Comparison of ENCODE assay signal across 10 cellular contexts in genomic region chr9:86093788-86094555, GRCh38. TPM values are rescaled to one million over a fixed set of nuclear protein-coding genes. Genes with fewer than 3 reads are reported as not detected.
DNase-seq lines count a peak whose midpoint lies in the region; ATAC-seq and TF ChIP-seq lines count a peak whose summit lies in the region.
"Had no signal": no experiment of that assay in that cellular context is flagged by ENCODE, and none has a peak within 500 bp of the region (broad histone marks: within the 10 kb centered on the region; RNA-seq: fewer than 3 reads in every experiment).

No MANE protein-coding gene starts in this region.

- peaks cover 20% of the 10 kb centered on the region for H3K4me1 ChIP-seq in hepatocyte (ENCODE audit: insufficient read depth)
- peaks cover 24% of the 10 kb centered on the region for H3K4me1 ChIP-seq in MM.1S (ENCODE audit: low read length)

- H4K20me1 ChIP-seq in hepatocyte (ENCODE audit: insufficient read depth, poor library complexity, severe bottlenecking), result no peaks in the 10 kb centered on the region
- no peaks in the 10 kb centered on the region for H4K20me1 ChIP-seq in MM.1S (ENCODE audit: insufficient read depth, low read length)

- peak overlapping the region; percentile 87 for H3K27ac ChIP-seq in hepatocyte
- no peak overlapping the region for H3K27ac ChIP-seq in MM.1S (ENCODE audit: low read length)
- H3K27ac ChIP-seq: SK-N-MC had no signal

- H3K27me3 ChIP-seq in hepatocyte (no peaks in the 10 kb centered on the region), MM.1S (replicated peaks; ENCODE audit: insufficient read depth, low read length) (no peaks in the 10 kb centered on the region)

- H2AFZ ChIP-seq in hepatocyte (no peak overlapping the region), MM.1S (ENCODE audit: low read length) (no peak overlapping the region)

- DNase-seq in Right ventricle myocardium superior, result no peak
- DNase-seq in cardiac septum (ENCODE audit: low spot score), result no peak
- DNase-seq in NCI-H774 (lab: John Stamatoyannopoulos, UW), result peak; percentile 31
- DNase-seq in hepatocyte (ENCODE audit: low spot score), result peak; percentile 89
- DNase-seq in MM.1S, result no peak
- DNase-seq in activated CD4-positive, alpha-beta T cell treated with anti-CD3 and anti-CD28 coated beads, Interleukin-2, amount 50 U/mL, for 48 hours, result no peak
- DNase-seq in GM19240 (ENCODE audit: insufficient read length, low spot score), result no peak
- DNase-seq: activated naive CD8-positive, alpha-beta T cell treated with anti-CD3 and anti-CD28 coated beads, Interleukin-2, amount 10 ng/mL, durations not matched to agents 7 days and 5 days had no signal

- no peaks in the 10 kb centered on the region; the same call in 1 of the 2 replicates for H3F3A ChIP-seq in MM.1S (ENCODE audit: insufficient read depth, low read length)

- no peak for TF ChIP-seq CTCF in hepatocyte (IDR thresholded peaks at IDR 0.05; ENCODE audit: poor library complexity)
- no peak for TF ChIP-seq CTCF in MM.1S (IDR thresholded peaks at IDR 0.05; ENCODE audit: low read length)

- WGBS in hepatocyte (ENCODE audit: low lambda C conversion rate, missing lambda C conversion rate), result 62% methylated on average over 8 of the region's 8 CpGs

- H3K79me2 ChIP-seq in hepatocyte (peaks cover 85% of the 10 kb centered on the region), MM.1S (ENCODE audit: low read length) (peaks cover 46% of the 10 kb centered on the region)

- ATAC-seq in Right ventricle myocardium superior (ENCODE audit: poor library complexity) (peak; percentile 31), GM21717 (IDR thresholded peaks at IDR 0.05; ENCODE audit: unreplicated experiment) (no peak)

- intact Hi-C loops in Right ventricle myocardium superior (cut with DNase I) (no loop called here), cardiac septum (cut with DNase I) (no loop called here)

- peak overlapping the region; percentile 65 for H3K4me2 ChIP-seq in hepatocyte
- no peak overlapping the region for H3K4me2 ChIP-seq in MM.1S (ENCODE audit: low read depth, low read length)

- H3K9me3 ChIP-seq in hepatocyte (ENCODE audit: low read depth) (no peaks in the 10 kb centered on the region), MM.1S (replicated peaks; ENCODE audit: insufficient read depth, low read length) (no peaks in the 10 kb centered on the region)

- no peak overlapping the region for H3K4me3 ChIP-seq in hepatocyte
- no peak overlapping the region for H3K4me3 ChIP-seq in MM.1S (ENCODE audit: low read length)
- H3K4me3 ChIP-seq: SK-N-MC had no signal

- H3K9me2 ChIP-seq in hepatocyte (replicated peaks; ENCODE audit: insufficient read depth) (no peaks in the 10 kb centered on the region), MM.1S (replicated peaks; ENCODE audit: insufficient read depth, low read length) (no peaks in the 10 kb centered on the region)

- no peak overlapping the region for H3K9ac ChIP-seq in MM.1S (ENCODE audit: low read length)

- H3K36me3 ChIP-seq in hepatocyte (replicated peaks; ENCODE audit: insufficient read depth, low read depth) (no peaks in the 10 kb centered on the region), MM.1S (replicated peaks; ENCODE audit: insufficient read depth, low read length) (no peaks in the 10 kb centered on the region)

RNA-seq across cellular contexts. Expression of gene GOLM1, which starts 5.4 kb away (rescaled TPM):
- total RNA-seq in Right ventricle myocardium superior, result 3.7 TPM
- 6.2 TPM for total RNA-seq in cardiac septum
- total RNA-seq in hepatocyte, result 140 and 152 TPM in 2 replicates
- polyA plus RNA-seq in hepatocyte, result 152 and 164 TPM in 2 replicates

Comparison
In these comparisons a context has a peak if more than half of its experiments do, and no peak if none do; other contexts are left out.
1. DNase-seq: peak in NCI-H774 (single experiment) and hepatocyte (single experiment); none in Right ventricle myocardium superior (single experiment), cardiac septum (single experiment), MM.1S (single experiment), activated CD4-positive, alpha-beta T cell treated with anti-CD3 and anti-CD28 coated beads, Interleukin-2, amount 50 U/mL, for 48 hours (0 of 2) and GM19240 (single experiment).
2. RNA of gene GOLM1, which starts 5.4 kb away (total RNA-seq): 140 to 152 TPM in hepatocyte; 6.2 TPM in cardiac septum (single experiment) and 3.7 TPM in Right ventricle myocardium superior (single experiment); every median in the first group is over 10 times any median in the second.